32 cellular contexts compared by ENCODE assay signal in genomic region chr19:5395996-5396939, GRCh38. TPM values are rescaled to one million over a fixed set of nuclear protein-coding genes. Genes with fewer than 3 reads are reported as not detected.
DNase-seq lines count a peak whose midpoint lies in the region; ATAC-seq and TF ChIP-seq lines count a peak whose summit lies in the region.
"Had no signal": no experiment of that assay in that cellular context is flagged by ENCODE, and none has a peak within 500 bp of the region (broad histone marks: within the 10 kb centered on the region; RNA-seq: fewer than 3 reads in every experiment).

No MANE protein-coding gene starts in this region.

- H3K27ac Mint-ChIP-seq in brain (peak overlapping the region; percentile 18 to 97 (median 80)), neural progenitor cell (peak overlapping the region; percentile 93)
- H3K27ac Mint-ChIP-seq: activated CD4-positive, alpha-beta T cell treated with anti-CD3 and anti-CD28 coated beads, Interleukin-2, amount 10 ng/mL, durations not matched to agents 7 days and 5 days; activated CD8-positive, alpha-beta memory T cell treated with anti-CD3 and anti-CD28 coated beads, Interleukin-2, amount 10 ng/mL, durations not matched to agents 7 days and 5 days; activated naive CD4-positive, alpha-beta T cell treated with anti-CD3 and anti-CD28 coated beads, Interleukin-2, amount 50 U/mL, for 24 hours; activated T-helper 1 cell treated with anti-CD3 and anti-CD28 coated beads, Interleukin-12 subunit alpha, Interleukin-12 subunit beta, Interleukin-2, Interleukin-4 antibody, amounts not matched to agents 30 ng/mL and 10 ng/mL and 1 ng/mL, durations not matched to agents 14 hours and 24 hours and 36 hours; mesothelial cell of epicardium; natural killer cell had no signal

- H3K9ac ChIP-seq in HUES48 (ENCODE audit: low read depth, low read length) (no peak overlapping the region), neural progenitor cell (no peak overlapping the region)
- H3K9ac ChIP-seq: BLaER1 had no signal

- H3K4me3 ChIP-seq in HUES48 (ENCODE audit: low read depth, low read length) (no peak overlapping the region), neural progenitor cell (peak overlapping the region; percentile 26)
- H3K4me3 ChIP-seq: BLaER1, dorsolateral prefrontal cortex, heart right ventricle, upper lobe of left lung had no signal

- peaks cover 63% of the 10 kb centered on the region for H3F3A ChIP-seq in neural progenitor cell (ENCODE audit: low read depth)

- H3K4me1 Mint-ChIP-seq in brain, result peaks cover 74% of the 10 kb centered on the region
- peaks cover 65% of the 10 kb centered on the region for H3K4me1 Mint-ChIP-seq in neural progenitor cell
- H3K4me1 Mint-ChIP-seq: activated CD4-positive, alpha-beta T cell treated with anti-CD3 and anti-CD28 coated beads, Interleukin-2, amount 10 ng/mL, durations not matched to agents 7 days and 5 days; activated CD8-positive, alpha-beta memory T cell treated with anti-CD3 and anti-CD28 coated beads, Interleukin-2, amount 10 ng/mL, durations not matched to agents 7 days and 5 days; activated naive CD4-positive, alpha-beta T cell treated with anti-CD3 and anti-CD28 coated beads, Interleukin-2, amount 50 U/mL, for 24 hours; central memory CD8-positive, alpha-beta T cell; mesothelial cell of epicardium; natural killer cell had no signal

- DNase-seq in NCI-H2227 (lab: John Stamatoyannopoulos, UW; ENCODE audit: unreplicated experiment) (peak; percentile 26), NCI-H2227 treated with DMSO at 0.1 percent for 48 hours (lab: John Stamatoyannopoulos, UW) (no peak), neural progenitor cell (ENCODE audit: low spot score) (peak; percentile 65), SIG-M5 treated with dmso at 0.1 percent for 504 hours (lab: John Stamatoyannopoulos, UW; ENCODE audit: unreplicated experiment) (no peak), midbrain (lab: John Stamatoyannopoulos, UW) (no peak)
- DNase-seq: ACHN; activated CD4-positive, alpha-beta T cell treated with anti-CD3 and anti-CD28 coated beads, Interleukin-2, amount 10 ng/mL, durations not matched to agents 7 days and 5 days; activated CD8-positive, alpha-beta memory T cell treated with anti-CD3 and anti-CD28 coated beads, Interleukin-2, amount 10 ng/mL, durations not matched to agents 7 days and 5 days; aorta; Caco-2; dorsolateral prefrontal cortex; heart right ventricle; natural killer cell; NCI-H1930; NCI-H526 treated with DMSO at 0.1 percent for 48 hours; SHP77 treated with DMSO at 0.1 percent for 48 hours; stimulated activated CD8-positive, alpha-beta memory T cell treated with anti-CD3 and anti-CD28 coated beads, Interleukin-4, amount 100 ng/mL, for 48 hours; T-helper 1 cell; upper lobe of left lung had no signal

- H3K36me3 ChIP-seq in HUES48 (ENCODE audit: control insufficient read depth, insufficient read depth, low read length) (no peaks in the 10 kb centered on the region), neural progenitor cell (no peaks in the 10 kb centered on the region)
- H3K36me3 ChIP-seq: BLaER1, heart right ventricle, upper lobe of left lung had no signal

- H3K27me3 ChIP-seq in HUES48 (ENCODE audit: control insufficient read depth, insufficient read depth, low read length), result no peaks in the 10 kb centered on the region
- H3K27me3 ChIP-seq in neural progenitor cell, result peaks cover 8% of the 10 kb centered on the region

- no peaks in the 10 kb centered on the region for H3K27me3 Mint-ChIP-seq in brain
- peaks cover 7% of the 10 kb centered on the region for H3K27me3 Mint-ChIP-seq in neural progenitor cell (ENCODE audit: insufficient read depth, low read depth)

- peak overlapping the region; percentile 1 to 62 (median 51) for H3K4me3 Mint-ChIP-seq in brain
- H3K4me3 Mint-ChIP-seq in neural progenitor cell, result peak overlapping the region; percentile 70
- H3K4me3 Mint-ChIP-seq: activated CD4-positive, alpha-beta T cell treated with anti-CD3 and anti-CD28 coated beads, Interleukin-2, amount 10 ng/mL, durations not matched to agents 7 days and 5 days; activated CD8-positive, alpha-beta memory T cell treated with anti-CD3 and anti-CD28 coated beads, Interleukin-2, amount 10 ng/mL, durations not matched to agents 7 days and 5 days; activated naive CD4-positive, alpha-beta T cell treated with anti-CD3 and anti-CD28 coated beads, Interleukin-2, amount 50 U/mL, for 24 hours; activated T-helper 1 cell treated with anti-CD3 and anti-CD28 coated beads, Interleukin-12 subunit alpha, Interleukin-12 subunit beta, Interleukin-2, Interleukin-4 antibody, amounts not matched to agents 30 ng/mL and 10 ng/mL and 1 ng/mL, durations not matched to agents 14 hours and 24 hours and 36 hours; central memory CD8-positive, alpha-beta T cell; mesothelial cell of epicardium; natural killer cell had no signal

- H2AFZ ChIP-seq in neural progenitor cell (replicated peaks), result peak overlapping the region; percentile 24

- H4K20me1 ChIP-seq in neural progenitor cell (ENCODE audit: low read depth), result no peaks in the 10 kb centered on the region
- H4K20me1 ChIP-seq: BLaER1 had no signal

- H3K9me3 ChIP-seq in HUES48 (ENCODE audit: control insufficient read depth, insufficient read depth, low read length) (no peaks in the 10 kb centered on the region), neural progenitor cell (ENCODE audit: low read depth) (no peaks in the 10 kb centered on the region)
- H3K9me3 ChIP-seq: BLaER1, upper lobe of left lung had no signal

- H3K36me3 Mint-ChIP-seq in brain (no peaks in the 10 kb centered on the region), neural progenitor cell (no peaks in the 10 kb centered on the region)
- H3K36me3 Mint-ChIP-seq: activated CD8-positive, alpha-beta memory T cell treated with anti-CD3 and anti-CD28 coated beads, Interleukin-2, amount 10 ng/mL, durations not matched to agents 7 days and 5 days; activated naive CD4-positive, alpha-beta T cell treated with anti-CD3 and anti-CD28 coated beads, Interleukin-2, amount 50 U/mL, for 24 hours; mesothelial cell of epicardium; natural killer cell had no signal

- H3K27ac ChIP-seq in HUES48 (ENCODE audit: low read depth, low read length), result peak overlapping the region; percentile 9
- H3K27ac ChIP-seq in neural progenitor cell, result peak overlapping the region; percentile 80
- H3K27ac ChIP-seq: BLaER1, dorsolateral prefrontal cortex, epithelial cell of prostate, heart right ventricle, upper lobe of left lung had no signal

- no peak for TF ChIP-seq CTCF in brain (conservative IDR thresholded peaks at IDR 0.05)
- TF ChIP-seq CTCF in neural progenitor cell (IDR thresholded peaks at IDR 0.05), result no peak

- H3K4me1 ChIP-seq in HUES48 (ENCODE audit: control insufficient read depth, insufficient read depth, low read length) (peaks cover 12% of the 10 kb centered on the region), neural progenitor cell (peaks cover 61% of the 10 kb centered on the region)
- H3K4me1 ChIP-seq: BLaER1, upper lobe of left lung had no signal

- H3K9me3 Mint-ChIP-seq in brain (peaks cover 0 to 9% (median 0%) of the 10 kb centered on the region in 5 experiments), neural progenitor cell (no peaks in the 10 kb centered on the region)
- H3K9me3 Mint-ChIP-seq: activated CD4-positive, alpha-beta T cell treated with anti-CD3 and anti-CD28 coated beads, Interleukin-2, amount 10 ng/mL, durations not matched to agents 7 days and 5 days; activated naive CD4-positive, alpha-beta T cell treated with anti-CD3 and anti-CD28 coated beads, Interleukin-2, amount 50 U/mL, for 24 hours; activated T-helper 1 cell treated with anti-CD3 and anti-CD28 coated beads, Interleukin-12 subunit alpha, Interleukin-12 subunit beta, Interleukin-2, Interleukin-4 antibody, amounts not matched to agents 30 ng/mL and 10 ng/mL and 1 ng/mL, durations not matched to agents 14 hours and 24 hours and 36 hours; mesothelial cell of epicardium; natural killer cell had no signal

- H3K79me2 ChIP-seq in neural progenitor cell (ENCODE audit: low read depth), result no peaks in the 10 kb centered on the region

- H3K4me2 ChIP-seq in neural progenitor cell, result peak overlapping the region; percentile 68
- H3K4me2 ChIP-seq: BLaER1 had no signal

- ATAC-seq in HG02938 (IDR thresholded peaks at IDR 0.05; ENCODE audit: unreplicated experiment), result no peak
- ATAC-seq: activated CD8-positive, alpha-beta memory T cell treated with anti-CD3 and anti-CD28 coated beads, Interleukin-2, amount 10 ng/mL, durations not matched to agents 7 days and 5 days; heart right ventricle; left lobe of liver; natural killer cell; PC-3 had no signal

RNA-seq across cellular contexts. Expression of gene PTPRS, which starts 55.7 kb away (rescaled TPM):
- 52.5 TPM for polyA plus RNA-seq in brain (ENCODE audit: insufficient read depth, low read depth, low replicate concordance)
- total RNA-seq in neural progenitor cell (ENCODE audit: low replicate concordance), result 167 and 403 TPM in 2 replicates

RNA-seq across cellular contexts. Expression of gene ZNRF4, which starts 58.9 kb away (rescaled TPM):
- not detected for polyA plus RNA-seq in brain (ENCODE audit: insufficient read depth, low read depth, low replicate concordance)
- total RNA-seq in neural progenitor cell (ENCODE audit: low replicate concordance), result not detected in 2 replicates
- total RNA-seq: activated CD4-positive, alpha-beta T cell treated with anti-CD3 and anti-CD28 coated beads, Interleukin-2, amount 10 ng/mL, durations not matched to agents 7 days and 5 days; activated CD8-positive, alpha-beta memory T cell treated with anti-CD3 and anti-CD28 coated beads, Interleukin-2, amount 10 ng/mL, durations not matched to agents 7 days and 5 days; activated T-helper 1 cell treated with anti-CD3 and anti-CD28 coated beads, Interleukin-12 subunit alpha, Interleukin-12 subunit beta, Interleukin-2, Interleukin-4 antibody, amounts not matched to agents 30 ng/mL and 10 ng/mL and 1 ng/mL, durations not matched to agents 14 hours and 24 hours and 36 hours; aorta; Caco-2; H4; heart right ventricle; left lobe of liver; mesothelial cell of epicardium; natural killer cell; PC-3; posterior vena cava; upper lobe of left lung had no signal
- polyA plus RNA-seq: aorta, heart right ventricle had no signal

Comparison
In these comparisons a context has a peak if more than half of its experiments do, and no peak if none do; other contexts are left out.
1. DNase-seq: peak in NCI-H2227 (single experiment) and neural progenitor cell (single experiment); none in NCI-H2227 treated with DMSO at 0.1 percent for 48 hours (single experiment), SIG-M5 treated with dmso at 0.1 percent for 504 hours (single experiment) and midbrain (single experiment).